Comparison of ENCODE assay signal across 1 cellular context in genomic region chr6:65922049-65922448, GRCh38.
TF ChIP-seq lines count a peak whose summit lies in the region.

No MANE protein-coding gene starts in this region.

TF ChIP-seq in GM12878, 131 proteins besides CTCF, POLR2A, EP300 and RAD21 (continued from another document):
- TF ChIP-seq DPF2 (IDR thresholded peaks at IDR 0.05), result peak; percentile 92
- no peak for TF ChIP-seq RBBP5 (conservative IDR thresholded peaks at IDR 0.05)
- TF ChIP-seq BCL11A (IDR thresholded peaks at IDR 0.05; ENCODE audit: low read depth, low read length), result peak; percentile 78
- no peak for TF ChIP-seq HCFC1 (IDR thresholded peaks at IDR 0.05; ENCODE audit: low read length)
- no peak for TF ChIP-seq FOS (IDR thresholded peaks at IDR 0.05; ENCODE audit: borderline replicate concordance, extremely low read depth, insufficient read length)
- peak; percentile 64 for TF ChIP-seq IKZF1 (conservative IDR thresholded peaks at IDR 0.05)
- peak; percentile 35; the same call in 1 of the 2 replicates for TF ChIP-seq JUNB (IDR thresholded peaks at IDR 0.05)
- no peak for TF ChIP-seq ZNF207 (IDR thresholded peaks at IDR 0.05; ENCODE audit: borderline replicate concordance)
- TF ChIP-seq TBL1XR1 (IDR thresholded peaks at IDR 0.05; ENCODE audit: low read depth, low read length), result no peak
- TF ChIP-seq MEF2B (IDR thresholded peaks at IDR 0.05; ENCODE audit: partially characterized antibody, poor library complexity, severe bottlenecking), result peak; percentile 57
- TF ChIP-seq MTA2 (IDR thresholded peaks at IDR 0.05; ENCODE audit: low read depth), result peak; percentile 96
- TF ChIP-seq SPI1 (IDR thresholded peaks at IDR 0.05; ENCODE audit: borderline replicate concordance, insufficient read depth, low read depth, low read length), result peak; percentile 25; the same call in 1 of the 2 replicates
- TF ChIP-seq NR2C1 (IDR thresholded peaks at IDR 0.05), result no peak
- no peak for TF ChIP-seq TAF1 (IDR thresholded peaks at IDR 0.05; ENCODE audit: borderline replicate concordance, low read depth, low read length)
- TF ChIP-seq PRDM15 (CRISPR knock-in tag; IDR thresholded peaks at IDR 0.05), result no peak
- no peak for TF ChIP-seq RB1 (IDR thresholded peaks at IDR 0.05; ENCODE audit: borderline replicate concordance)
- no peak for TF ChIP-seq E4F1 (IDR thresholded peaks at IDR 0.05; ENCODE audit: borderline replicate concordance, partially characterized antibody)
- no peak for TF ChIP-seq E2F8 (IDR thresholded peaks at IDR 0.05; ENCODE audit: low read depth, partially characterized antibody)
- TF ChIP-seq PML (IDR thresholded peaks at IDR 0.05; ENCODE audit: low read length), result no peak
